Comparison of ENCODE assay signal across 22 cellular contexts in genomic region chrX:46260502-46260901, GRCh38.
A peak's percentile ranks its signal among the peaks of the same experiment; 100 is the strongest.
DNase-seq lines count a peak whose midpoint lies in the region; ATAC-seq and TF ChIP-seq lines count a peak whose summit lies in the region.
"Had no signal": no experiment of that assay in that cellular context is flagged by ENCODE, and none has a peak within 500 bp of the region (broad histone marks: within the 10 kb centered on the region; RNA-seq: fewer than 3 reads in every experiment).

No MANE protein-coding gene starts in this region.

- TF ChIP-seq POLR2A in spleen (IDR thresholded peaks at IDR 0.05) = no peak

- no peak overlapping the region for H3K27ac ChIP-seq in spleen
- H3K27ac ChIP-seq: body of pancreas, parathyroid adenoma, vagina had no signal

- H3K9me3 ChIP-seq in spleen = no peaks in the 10 kb centered on the region
- H3K9me3 ChIP-seq: body of pancreas, vagina had no signal

- no peaks in the 10 kb centered on the region for H3K4me1 ChIP-seq in spleen
- H3K4me1 ChIP-seq: body of pancreas, parathyroid adenoma, vagina had no signal

- TF ChIP-seq CTCF in spleen (IDR thresholded peaks at IDR 0.05 in 8 of 11, conservative IDR thresholded peaks at IDR 0.05 in 3 of 11) = no peak

- H3K27me3 Mint-ChIP-seq in effector memory CD8-positive, alpha-beta T cell = peaks cover 0 to 5% of the 10 kb centered on the region in 2 donors
- H3K27me3 Mint-ChIP-seq: activated CD4-positive, alpha-beta T cell treated with anti-CD3 and anti-CD28 coated beads, Interleukin-2, amount 10 ng/mL, durations not matched to agents 24 days and 14 days; activated naive CD8-positive, alpha-beta T cell treated with anti-CD3 and anti-CD28 coated beads for 36 hours; T-helper 17 cell had no signal

- peak; percentile 75 for DNase-seq in HT-29 (ENCODE audit: low spot score)
- peak; percentile 47 for DNase-seq in SW480 (ENCODE audit: low spot score)
- peak; percentile 81 for DNase-seq in renal cortical epithelial cell (ENCODE audit: low read depth)
- no peak for DNase-seq in spleen
- no peak for DNase-seq in effector memory CD8-positive, alpha-beta T cell
- no peak for DNase-seq in NCI-H1436 (lab: John Stamatoyannopoulos, UW)
- no peak for DNase-seq in HuH-7 (ENCODE audit: low spot score)
- DNase-seq: activated CD4-positive, alpha-beta T cell treated with anti-CD3 and anti-CD28 coated beads, Interleukin-2, amount 10 ng/mL, durations not matched to agents 24 days and 14 days; activated naive CD8-positive, alpha-beta T cell treated with anti-CD3 and anti-CD28 coated beads for 36 hours; body of pancreas; GDM1; head of caudate nucleus; HFFc6; NCI-H1417; NCI-H510A treated with DMSO at 0.1 percent for 48 hours; substantia nigra; T-helper 17 cell had no signal

- peak; percentile 94 for ATAC-seq in esophagus mucosa
- no peak for ATAC-seq in effector memory CD8-positive, alpha-beta T cell (replicated peaks)
- ATAC-seq: body of pancreas, sciatic nerve, T-helper 17 cell had no signal

- H3K4me1 Mint-ChIP-seq in effector memory CD8-positive, alpha-beta T cell (ENCODE audit: low read depth in 2 of 2) = no peaks in the 10 kb centered on the region
- H3K4me1 Mint-ChIP-seq: T-helper 17 cell had no signal

- H3K4me3 ChIP-seq in spleen = no peak overlapping the region
- H3K4me3 ChIP-seq: body of pancreas, vagina had no signal

- intact Hi-C loops in spleen (cut with DNase I; ENCODE audit: low total_unique reads) = no loop called here

- H3K36me3 Mint-ChIP-seq in effector memory CD8-positive, alpha-beta T cell (ENCODE audit: insufficient read depth) = no peaks in the 10 kb centered on the region
- H3K36me3 Mint-ChIP-seq: activated naive CD8-positive, alpha-beta T cell treated with anti-CD3 and anti-CD28 coated beads for 36 hours had no signal

- no peaks in the 10 kb centered on the region for H3K36me3 ChIP-seq in spleen
- H3K36me3 ChIP-seq: vagina had no signal

- 80 to 100% (median 93%) methylated on average over 1 of the region's 1 CpG for WGBS in spleen, 5 donors

- H3K27me3 ChIP-seq in spleen (replicated peaks in 1 of 7) = peaks cover 0 to 5% (median 0%) of the 10 kb centered on the region in 7 donors
- H3K27me3 ChIP-seq: body of pancreas, vagina had no signal

- no peak overlapping the region for H3K27ac Mint-ChIP-seq in effector memory CD8-positive, alpha-beta T cell
- H3K27ac Mint-ChIP-seq: activated CD4-positive, alpha-beta T cell treated with anti-CD3 and anti-CD28 coated beads, Interleukin-2, amount 10 ng/mL, durations not matched to agents 24 days and 14 days; activated naive CD8-positive, alpha-beta T cell treated with anti-CD3 and anti-CD28 coated beads for 36 hours; activated T-helper 2 cell treated with anti-CD3 and anti-CD28 coated beads, Interferon-gamma antibody, Interleukin-2, Interleukin-4, amounts not matched to agents 10 μg/mL and 5 μg/mL and 100 μg/mL, durations not matched to agents 14 hours and 24 hours and 36 hours; HFFc6; T-helper 17 cell had no signal

- no peak overlapping the region for H3K4me3 Mint-ChIP-seq in effector memory CD8-positive, alpha-beta T cell
- H3K4me3 Mint-ChIP-seq: activated CD4-positive, alpha-beta T cell treated with anti-CD3 and anti-CD28 coated beads, Interleukin-2, amount 10 ng/mL, durations not matched to agents 24 days and 14 days; activated naive CD8-positive, alpha-beta T cell treated with anti-CD3 and anti-CD28 coated beads for 36 hours; HFFc6; T-helper 17 cell had no signal

- no peaks in the 10 kb centered on the region for H3K9me3 Mint-ChIP-seq in effector memory CD8-positive, alpha-beta T cell
- H3K9me3 Mint-ChIP-seq: activated CD4-positive, alpha-beta T cell treated with anti-CD3 and anti-CD28 coated beads, Interleukin-2, amount 10 ng/mL, durations not matched to agents 24 days and 14 days; activated naive CD8-positive, alpha-beta T cell treated with anti-CD3 and anti-CD28 coated beads for 36 hours; activated T-helper 2 cell treated with anti-CD3 and anti-CD28 coated beads, Interferon-gamma antibody, Interleukin-2, Interleukin-4, amounts not matched to agents 10 μg/mL and 5 μg/mL and 100 μg/mL, durations not matched to agents 14 hours and 24 hours and 36 hours; HFFc6 had no signal

Comparison
In these comparisons a context has a peak if more than half of its experiments do, and no peak if none do; other contexts are left out.
1. DNase-seq: peak in HT-29 (single experiment), SW480 (single experiment) and renal cortical epithelial cell (single experiment); none in spleen (single experiment), effector memory CD8-positive, alpha-beta T cell (0 of 3), NCI-H1436 (single experiment) and HuH-7 (single experiment).